ENCODE assay signal across 1 cellular context in the genomic region with DNA sequence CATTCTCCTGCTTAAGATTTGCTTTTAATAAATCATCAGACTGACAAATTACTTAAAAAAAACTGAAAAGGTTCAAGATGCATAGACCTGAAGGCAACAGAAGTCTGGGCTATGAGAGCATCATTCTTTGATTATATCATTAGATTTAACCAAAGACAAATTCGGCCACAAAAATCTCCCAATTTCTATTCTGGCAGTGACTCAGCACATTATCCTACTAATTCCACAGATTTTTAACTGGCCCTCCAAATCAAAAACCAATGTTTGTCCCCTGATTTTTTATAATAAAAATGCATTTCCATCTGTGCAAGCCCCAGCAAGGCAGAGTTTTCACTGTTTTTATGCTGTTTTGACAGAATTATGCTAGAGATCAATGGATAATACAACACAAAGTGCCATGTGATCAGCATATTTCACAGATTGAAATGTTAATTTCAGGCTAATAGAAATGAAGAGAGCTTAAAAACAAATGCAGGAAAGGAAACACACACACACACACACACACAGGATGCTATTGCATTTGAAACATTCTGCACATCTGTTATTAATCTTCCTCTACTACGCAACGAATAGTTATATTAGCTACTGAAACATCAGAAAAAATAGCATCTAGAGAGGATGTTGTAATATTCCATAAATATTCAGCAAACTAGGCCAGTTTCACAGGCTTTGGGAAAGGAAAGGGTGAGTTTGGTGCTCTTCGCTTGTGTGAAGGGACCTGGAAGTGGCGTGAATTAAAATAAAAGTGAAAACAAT.
A peak's percentile ranks its signal among the peaks of the same experiment; 100 is the strongest.
TF ChIP-seq lines count a peak whose summit lies in the region.

No MANE protein-coding gene starts in this region.

TF ChIP-seq in SK-N-SH, 30 proteins besides CTCF, POLR2A, EP300 and RAD21:
- TF ChIP-seq MEF2A (IDR thresholded peaks at IDR 0.05; ENCODE audit: borderline replicate concordance, low read depth) (no peak), TCF12 (IDR thresholded peaks at IDR 0.05) (peak; percentile 64; the same call in 1 of the 2 replicates), NFIC (IDR thresholded peaks at IDR 0.05; ENCODE audit: borderline replicate concordance) (no peak), MXI1 (IDR thresholded peaks at IDR 0.05; ENCODE audit: low read depth, low read length) (no peak), POLR2AphosphoS5 (IDR thresholded peaks at IDR 0.05; ENCODE audit: low read depth, low read length) (no peak), GATA2 (CRISPR knock-in tag; IDR thresholded peaks at IDR 0.05) (no peak)
